ENCODE assay signal across 1 cellular context in the genomic region with DNA sequence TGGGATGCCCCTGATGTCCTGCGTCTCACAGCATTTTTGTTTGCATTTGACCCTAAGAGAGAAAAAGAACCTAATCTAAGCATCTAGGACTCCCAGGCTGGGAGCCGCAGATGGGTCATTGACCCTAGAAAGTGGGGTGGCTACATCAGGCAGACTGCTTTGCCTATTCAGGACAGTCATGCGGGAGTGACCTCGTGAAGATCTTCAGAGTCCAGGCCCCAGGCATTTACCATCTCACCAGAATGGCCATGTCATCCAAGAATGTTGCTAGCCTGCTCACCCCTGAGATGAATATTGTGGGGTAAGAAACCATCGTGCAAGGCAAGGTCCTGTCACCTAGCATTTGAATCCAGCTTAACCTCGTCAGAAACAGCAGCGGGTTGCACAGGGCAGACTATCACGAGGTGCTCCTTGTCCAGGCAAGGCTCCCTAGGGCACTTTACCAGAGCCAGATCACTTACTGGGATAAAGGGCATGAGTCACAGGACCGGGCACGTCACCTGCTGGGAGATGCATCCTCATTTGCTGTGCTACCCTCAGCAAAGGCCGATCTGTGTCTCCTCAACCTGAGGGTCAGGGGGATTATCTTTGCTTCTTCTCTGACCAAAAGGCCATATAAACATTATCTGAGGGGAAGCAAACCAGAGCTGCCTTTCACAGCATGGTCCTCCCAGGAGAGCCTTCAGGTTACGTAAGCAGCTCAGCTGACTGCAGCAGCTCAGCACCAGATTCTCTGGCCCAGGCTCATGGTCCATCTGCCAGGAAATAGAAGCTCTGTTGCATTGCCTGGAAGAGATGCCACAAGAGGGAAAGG.
TF ChIP-seq lines count a peak whose summit lies in the region.

No MANE protein-coding gene starts in this region.

TF ChIP-seq in SK-N-SH, 30 proteins besides CTCF, POLR2A, EP300 and RAD21 (continued from another document):
- no peak for TF ChIP-seq GATA2 (CRISPR knock-in tag; IDR thresholded peaks at IDR 0.05)
- no peak for TF ChIP-seq FOXM1 (IDR thresholded peaks at IDR 0.05; ENCODE audit: low read depth)
- TF ChIP-seq JUND (IDR thresholded peaks at IDR 0.05): no peak
- TF ChIP-seq NFIC (IDR thresholded peaks at IDR 0.05; ENCODE audit: borderline replicate concordance): no peak
- TF ChIP-seq MEF2A (IDR thresholded peaks at IDR 0.05; ENCODE audit: borderline replicate concordance, low read depth): no peak
